28 cellular contexts compared by ENCODE assay signal in genomic region chr3:24272875-24273274, GRCh38.
DNase-seq lines count a peak whose midpoint lies in the region; ATAC-seq, FAIRE-seq and TF ChIP-seq lines count a peak whose summit lies in the region.
"Had no signal": no experiment of that assay in that cellular context is flagged by ENCODE, and none has a peak within 500 bp of the region (broad histone marks: within the 10 kb centered on the region; RNA-seq: fewer than 3 reads in every experiment).

No MANE protein-coding gene starts in this region.

- FAIRE-seq in K562 (lab: Jason Lieb, UNC) (no peak), islet of Langerhans (lab: Jason Lieb, UNC) (peak; percentile 60)

- no peak for ATAC-seq in K562
- ATAC-seq: left cardiac atrium had no signal

- TF ChIP-seq RAD21 in K562 (CRISPR knock-in tag; conservative IDR thresholded peaks at IDR 0.05 in 1 of 2, IDR thresholded peaks at IDR 0.05 in 1 of 2): no peak

- no peak overlapping the region for H2AFZ ChIP-seq in K562 (ENCODE audit: low read depth, low read length)

- H3K27ac Mint-ChIP-seq in type B pancreatic cell: peak overlapping the region; percentile 26
- H3K27ac Mint-ChIP-seq: activated naive CD4-positive, alpha-beta T cell treated with anti-CD3 and anti-CD28 coated beads, Interleukin-2, amount 50 U/mL, for 24 hours; activated T-helper 2 cell treated with anti-CD3 and anti-CD28 coated beads, Interferon-gamma antibody, Interleukin-2, Interleukin-4, amounts not matched to agents 10 μg/mL and 5 μg/mL and 100 μg/mL, durations not matched to agents 14 hours and 24 hours and 36 hours; memory B cell had no signal

- H3K79me2 ChIP-seq in K562 (ENCODE audit: control insufficient read depth, insufficient read depth, low read length): no peaks in the 10 kb centered on the region

- H3K9me3 Mint-ChIP-seq in type B pancreatic cell: no peaks in the 10 kb centered on the region
- H3K9me3 Mint-ChIP-seq: activated naive CD4-positive, alpha-beta T cell treated with anti-CD3 and anti-CD28 coated beads, Interleukin-2, amount 50 U/mL, for 24 hours; activated T-helper 2 cell treated with anti-CD3 and anti-CD28 coated beads, Interferon-gamma antibody, Interleukin-2, Interleukin-4, amounts not matched to agents 10 μg/mL and 5 μg/mL and 100 μg/mL, durations not matched to agents 14 hours and 24 hours and 36 hours; memory B cell had no signal

- no peaks in the 10 kb centered on the region for H3K27me3 ChIP-seq in K562 (ENCODE audit: control insufficient read depth in 2 of 2, insufficient read depth in 2 of 2, low read length in 2 of 2)
- H3K27me3 ChIP-seq: BLaER1 treated with 17β-estradiol and CSF1 and Interleukin-3, amounts not matched to agents 10 nM and 100 nM; colonic mucosa; esophagus muscularis mucosa; uterus had no signal

- TF ChIP-seq CTCF in LNCaP clone FGC (IDR thresholded peaks at IDR 0.05; ENCODE audit: control insufficient read depth, extremely low read depth, insufficient read depth) (no peak), K562 (IDR thresholded peaks at IDR 0.05 in 2 of 3, conservative IDR thresholded peaks at IDR 0.05 in 1 of 3; ENCODE audit: insufficient read depth in 2 of 3, low read depth in 1 of 3, low read length in 3 of 3) (no peak), type B pancreatic cell (conservative IDR thresholded peaks at IDR 0.05) (no peak)

- no peaks in the 10 kb centered on the region for H4K20me1 ChIP-seq in K562 (replicated peaks; ENCODE audit: control insufficient read depth, insufficient read depth, low read length)
- H4K20me1 ChIP-seq: BLaER1 treated with 17β-estradiol and CSF1 and Interleukin-3, amounts not matched to agents 10 nM and 100 nM had no signal

- H3K9me3 ChIP-seq in K562 (replicated peaks; ENCODE audit: control insufficient read depth, insufficient read depth, low read depth, low read length): no peaks in the 10 kb centered on the region
- H3K9me3 ChIP-seq: BLaER1 treated with 17β-estradiol and CSF1 and Interleukin-3, amounts not matched to agents 10 nM and 100 nM; colonic mucosa; esophagus muscularis mucosa; uterus had no signal

- DNase-seq in LNCaP clone FGC (ENCODE audit: low read depth) (peak; percentile 18), K562 (ENCODE audit: extremely low read depth in 1 of 4, low spot score in 3 of 4) (no peak), type B pancreatic cell (ENCODE audit: extremely low spot score, unreplicated experiment) (no peak), midbrain (lab: John Stamatoyannopoulos, UW) (no peak), NCI-H2081 (lab: John Stamatoyannopoulos, UW) (no peak), T-helper 2 cell (no peak)
- DNase-seq: activated CD4-positive, alpha-beta T cell treated with anti-CD3 and anti-CD28 coated beads for 48 hours; amygdala; colonic mucosa; effector memory CD4-positive, alpha-beta T cell; foreskin melanocyte; H7; left cardiac atrium; NCI-H1417 treated with DMSO at 0.1 percent for 48 hours; NCI-H2029 treated with DMSO at 0.1 percent for 48 hours; NCI-H748 treated with DMSO at 0.1 percent for 48 hours; stimulated activated naive CD4-positive, alpha-beta T cell treated with Interleukin-2 at 50 U/mL for 16 hours; SW 1271; T-helper 9 cell; uterus; WERI-Rb-1 had no signal

- no peak for TF ChIP-seq POLR2A in K562 (conservative IDR thresholded peaks at IDR 0.05)

- no TSS peak for BruUV-seq in K562 (replicated peaks; lab: Mats Ljungman, UMichigan)

- H3K27ac ChIP-seq in K562 (ENCODE audit: extremely low read depth, low read depth, low read length): no peak overlapping the region
- H3K27ac ChIP-seq: BLaER1 treated with 17β-estradiol and CSF1 and Interleukin-3, amounts not matched to agents 10 nM and 100 nM; cardiac muscle cell; colonic mucosa; esophagus muscularis mucosa; WERI-Rb-1 had no signal

- H3K36me3 ChIP-seq in K562 (ENCODE audit: control insufficient read depth, insufficient read depth, low read length): no peaks in the 10 kb centered on the region
- H3K36me3 ChIP-seq: BLaER1 treated with 17β-estradiol and CSF1 and Interleukin-3, amounts not matched to agents 10 nM and 100 nM; cardiac muscle cell; colonic mucosa; esophagus muscularis mucosa; uterus; WERI-Rb-1 had no signal

- no peak overlapping the region for H3K4me2 ChIP-seq in K562 (ENCODE audit: insufficient read depth, low read length)
- H3K4me2 ChIP-seq: BLaER1 treated with 17β-estradiol and CSF1 and Interleukin-3, amounts not matched to agents 10 nM and 100 nM had no signal

- CTCF ChIA-PET in K562 (lab: Yijun Ruan, JAX; ENCODE audit: low intra/inter-chr PET ratio): no interaction called here

- H3K9ac ChIP-seq in K562 (ENCODE audit: insufficient read depth in 1 of 2, low read depth in 2 of 2, low read length in 2 of 2): no peak overlapping the region
- H3K9ac ChIP-seq: BLaER1 treated with 17β-estradiol and CSF1 and Interleukin-3, amounts not matched to agents 10 nM and 100 nM had no signal

- no peaks in the 10 kb centered on the region for H3K36me3 Mint-ChIP-seq in type B pancreatic cell
- H3K36me3 Mint-ChIP-seq: activated naive CD4-positive, alpha-beta T cell treated with anti-CD3 and anti-CD28 coated beads, Interleukin-2, amount 50 U/mL, for 24 hours; memory B cell had no signal

- POLR2A ChIA-PET in K562 (lab: Yijun Ruan, JAX): no interaction called here

- H3K4me1 Mint-ChIP-seq in type B pancreatic cell (ENCODE audit: unreplicated experiment): peaks cover 12% of the 10 kb centered on the region
- H3K4me1 Mint-ChIP-seq: activated naive CD4-positive, alpha-beta T cell treated with anti-CD3 and anti-CD28 coated beads, Interleukin-2, amount 50 U/mL, for 24 hours; memory B cell had no signal

- H3K4me3 Mint-ChIP-seq in type B pancreatic cell: no peak overlapping the region
- H3K4me3 Mint-ChIP-seq: activated naive CD4-positive, alpha-beta T cell treated with anti-CD3 and anti-CD28 coated beads, Interleukin-2, amount 50 U/mL, for 24 hours; memory B cell had no signal

- H3K4me3 ChIP-seq in LNCaP clone FGC (ENCODE audit: low read depth, low read length) (no peak overlapping the region), K562 (no peak overlapping the region)
- H3K4me3 ChIP-seq: BLaER1 treated with 17β-estradiol and CSF1 and Interleukin-3, amounts not matched to agents 10 nM and 100 nM; cardiac muscle cell; colonic mucosa; esophagus muscularis mucosa; uterus had no signal

- H3K9me1 ChIP-seq in K562 (ENCODE audit: control insufficient read depth, insufficient read depth, low read length): no peaks in the 10 kb centered on the region

- intact Hi-C loops in K562 (cut with micrococcal nuclease): no loop called here

- TF ChIP-seq EP300 in K562 (IDR thresholded peaks at IDR 0.05; ENCODE audit: low read length): no peak

- no peaks in the 10 kb centered on the region for H3K4me1 ChIP-seq in K562 (replicated peaks in 1 of 2; ENCODE audit: control insufficient read depth in 2 of 2, insufficient read depth in 2 of 2, low read length in 2 of 2)
- H3K4me1 ChIP-seq: BLaER1 treated with 17β-estradiol and CSF1 and Interleukin-3, amounts not matched to agents 10 nM and 100 nM; colonic mucosa; uterus had no signal

- H3K27me3 Mint-ChIP-seq in type B pancreatic cell: no peaks in the 10 kb centered on the region

- in situ Hi-C loops in K562 (cut with MboI): no loop called here

- WGBS in K562 (ENCODE audit: insufficient coverage, low coverage, missing lambda C conversion rate): 46% methylated on average over 2 of the region's 2 CpGs

TF ChIP-seq in K562, 482 proteins besides CTCF, POLR2A, EP300 and RAD21:
- TF ChIP-seq SLC30A9 (CRISPR knock-in tag; IDR thresholded peaks at IDR 0.05) (no peak), FOXJ2 (tag; IDR thresholded peaks at IDR 0.05) (no peak), RBM17 (IDR thresholded peaks at IDR 0.05; ENCODE audit: borderline replicate concordance, low read depth, low read length) (no peak), PRDM10 (IDR thresholded peaks at IDR 0.05; ENCODE audit: partially characterized antibody) (peak; percentile 24), ATF3 (IDR thresholded peaks at IDR 0.05) (peak; percentile 68), ATF3 (CRISPR knock-in tag; conservative IDR thresholded peaks at IDR 0.05) (no peak), ZNF561 (CRISPR knock-in tag; conservative IDR thresholded peaks at IDR 0.05) (no peak), HMGN3 (IDR thresholded peaks at IDR 0.05; ENCODE audit: borderline replicate concordance, extremely low read depth, insufficient read length, low read depth, low read length) (no peak)
